ENCODE assay signal across 24 cellular contexts in genomic region chr1:41138549-41138948, GRCh38.
"Had no signal": no experiment of that assay in that cellular context is flagged by ENCODE, and none has a peak within 500 bp of the region (broad histone marks: within the 10 kb centered on the region; RNA-seq: fewer than 3 reads in every experiment).

No MANE protein-coding gene starts in this region.

- H3K4me1 Mint-ChIP-seq: T-cell had no signal

- H3K27ac ChIP-seq: RWPE1 had no signal

- H3K4me3 Mint-ChIP-seq: T-cell had no signal

- H3K9ac ChIP-seq: SK-N-SH had no signal

- H3K9me3 Mint-ChIP-seq: T-cell had no signal

- H3K4me2 ChIP-seq: SK-N-SH had no signal

- H3K27ac Mint-ChIP-seq: T-cell had no signal

- ATAC-seq: HepG2, Panc1, PC-3, T-cell had no signal

- DNase-seq: IMR-90, Karpas-422, KG1, MM.1S, NCI-H1092 treated with DMSO at 0.1 percent for 48 hours, NCI-H1436, NCI-H187, NCI-H2029, NCI-H2081 treated with DMSO at 0.1 percent for 48 hours, NCI-H2171, NCI-H226, NCI-H446, NCI-H510A, NCI-H524 treated with DMSO at 0.1 percent for 48 hours, NCI-H69, NCI-H774, PC-3, SHP77, SK-N-SH, SW 1271, T-cell had no signal

- H3K27me3 Mint-ChIP-seq: T-cell had no signal
